20 cellular contexts compared by ENCODE assay signal in the genomic region with DNA sequence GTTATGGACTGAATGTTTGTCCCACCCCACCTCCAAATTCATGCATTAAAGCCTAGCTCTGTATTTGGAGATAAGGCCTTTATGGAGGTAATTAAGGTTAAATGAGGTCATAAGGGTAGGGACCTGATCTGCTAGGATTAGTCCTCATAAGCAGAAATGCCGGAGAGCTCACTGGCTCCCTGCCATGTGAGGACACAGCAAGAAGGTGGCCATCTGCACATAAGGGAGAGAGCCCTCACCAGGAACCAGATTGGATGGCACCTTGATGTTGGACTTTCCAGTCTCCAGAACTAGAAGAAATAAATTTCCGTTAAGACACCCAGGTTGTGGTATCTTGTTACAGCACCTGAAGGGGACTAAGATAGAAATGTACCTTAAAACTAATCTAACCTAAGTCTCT.
A peak's percentile ranks its signal among the peaks of the same experiment; 100 is the strongest.
DNase-seq lines count a peak whose midpoint lies in the region; ATAC-seq and TF ChIP-seq lines count a peak whose summit lies in the region.
"Had no signal": no experiment of that assay in that cellular context is flagged by ENCODE, and none has a peak within 500 bp of the region (broad histone marks: within the 10 kb centered on the region; RNA-seq: fewer than 3 reads in every experiment).

No MANE protein-coding gene starts in this region.

- H2AFZ ChIP-seq in neural progenitor cell (replicated peaks): no peak overlapping the region

- no peaks in the 10 kb centered on the region for H3K36me3 Mint-ChIP-seq in neural progenitor cell
- H3K36me3 Mint-ChIP-seq in activated naive CD4-positive, alpha-beta T cell treated with anti-CD3 and anti-CD28 coated beads for 36 hours (ENCODE audit: low read depth): no peaks in the 10 kb centered on the region
- H3K36me3 Mint-ChIP-seq: T-cell had no signal

- H3K27ac Mint-ChIP-seq in neural progenitor cell: peak overlapping the region; percentile 52
- no peak overlapping the region for H3K27ac Mint-ChIP-seq in activated naive CD4-positive, alpha-beta T cell treated with anti-CD3 and anti-CD28 coated beads for 36 hours
- H3K27ac Mint-ChIP-seq: CD4-positive, alpha-beta T cell; T-cell had no signal

- no peaks in the 10 kb centered on the region for H3K9me3 ChIP-seq in neural progenitor cell (ENCODE audit: low read depth)
- H3K9me3 ChIP-seq: Caco-2 had no signal

- no peaks in the 10 kb centered on the region for H3K27me3 Mint-ChIP-seq in neural progenitor cell (ENCODE audit: insufficient read depth, low read depth)
- H3K27me3 Mint-ChIP-seq in activated naive CD4-positive, alpha-beta T cell treated with anti-CD3 and anti-CD28 coated beads for 36 hours (ENCODE audit: low read depth): no peaks in the 10 kb centered on the region
- H3K27me3 Mint-ChIP-seq: CD4-positive, alpha-beta T cell; T-cell had no signal

- no peak overlapping the region for H3K4me3 Mint-ChIP-seq in neural progenitor cell
- H3K4me3 Mint-ChIP-seq in activated naive CD4-positive, alpha-beta T cell treated with anti-CD3 and anti-CD28 coated beads for 36 hours: no peak overlapping the region
- H3K4me3 Mint-ChIP-seq: CD4-positive, alpha-beta T cell; T-cell had no signal

- H3F3A ChIP-seq in neural progenitor cell (ENCODE audit: low read depth): no peaks in the 10 kb centered on the region

- H3K4me1 Mint-ChIP-seq in neural progenitor cell: peaks cover 18% of the 10 kb centered on the region
- no peaks in the 10 kb centered on the region for H3K4me1 Mint-ChIP-seq in activated naive CD4-positive, alpha-beta T cell treated with anti-CD3 and anti-CD28 coated beads for 36 hours (ENCODE audit: low read depth)
- H3K4me1 Mint-ChIP-seq: T-cell had no signal

- no peak for TF ChIP-seq CTCF in neural progenitor cell (IDR thresholded peaks at IDR 0.05)

- no peak overlapping the region for H3K4me2 ChIP-seq in neural progenitor cell

- no peaks in the 10 kb centered on the region for H3K79me2 ChIP-seq in neural progenitor cell (ENCODE audit: low read depth)

- H3K4me1 ChIP-seq in neural progenitor cell: no peaks in the 10 kb centered on the region
- H3K4me1 ChIP-seq: Caco-2 had no signal

- H3K4me3 ChIP-seq in neural progenitor cell: no peak overlapping the region
- H3K4me3 ChIP-seq: K562 had no signal

- CTCF ChIA-PET in activated naive CD4-positive, alpha-beta T cell treated with anti-CD3 and anti-CD28 coated beads for 36 hours (lab: Charles Lee): no interaction called here

- H3K27ac ChIP-seq in neural progenitor cell: no peak overlapping the region

- intact Hi-C loops in activated naive CD4-positive, alpha-beta T cell treated with anti-CD3 and anti-CD28 coated beads for 36 hours (cut with micrococcal nuclease): no loop called here

- H3K9me3 Mint-ChIP-seq in neural progenitor cell: no peaks in the 10 kb centered on the region
- H3K9me3 Mint-ChIP-seq in activated naive CD4-positive, alpha-beta T cell treated with anti-CD3 and anti-CD28 coated beads for 36 hours: no peaks in the 10 kb centered on the region
- H3K9me3 Mint-ChIP-seq: T-cell had no signal

- no peak overlapping the region for H3K9ac ChIP-seq in neural progenitor cell

- no peaks in the 10 kb centered on the region for H3K27me3 ChIP-seq in neural progenitor cell

- no peak for ATAC-seq in HG02938 (IDR thresholded peaks at IDR 0.05; ENCODE audit: unreplicated experiment)
- ATAC-seq: HCT116, K562, Panc1, Right ventricle myocardium inferior, SK-N-SH treated with all-trans-retinoic acid at 6 μM for 48 hours, T-cell had no signal

- DNase-seq in NCI-H2171 treated with DMSO at 0.1 percent for 48 hours (lab: John Stamatoyannopoulos, UW) (peak; percentile 25), NCI-H2171 (lab: John Stamatoyannopoulos, UW) (no peak), NCI-H524 (lab: John Stamatoyannopoulos, UW) (peak; percentile 19 to 68), SK-N-DZ (ENCODE audit: low spot score) (peak; percentile 14), neural progenitor cell (ENCODE audit: low spot score) (no peak)
- no peak for DNase-seq in activated effector memory CD4-positive, alpha-beta T cell treated with anti-CD3 and anti-CD28 coated beads, Interleukin-2, amount 50 U/mL, for 16 hours
- no peak for DNase-seq in activated naive CD4-positive, alpha-beta T cell treated with anti-CD3 and anti-CD28 coated beads for 36 hours
- DNase-seq: Caco-2; CD4-positive, alpha-beta T cell; GOT3; NCI-H1092 treated with DMSO at 0.1 percent for 48 hours; NCI-H2107; NCI-H774; T-cell had no signal

- H3K36me3 ChIP-seq in neural progenitor cell: no peaks in the 10 kb centered on the region

- H4K20me1 ChIP-seq in neural progenitor cell (ENCODE audit: low read depth): no peaks in the 10 kb centered on the region

Comparison
In these comparisons a context has a peak if more than half of its experiments do, and no peak if none do; other contexts are left out.
1. DNase-seq: peak in NCI-H2171 treated with DMSO at 0.1 percent for 48 hours (single experiment), NCI-H524 (2 of 2) and SK-N-DZ (single experiment); none in NCI-H2171 (single experiment), neural progenitor cell (single experiment), activated effector memory CD4-positive, alpha-beta T cell treated with anti-CD3 and anti-CD28 coated beads, Interleukin-2, amount 50 U/mL, for 16 hours (single experiment) and activated naive CD4-positive, alpha-beta T cell treated with anti-CD3 and anti-CD28 coated beads for 36 hours (single experiment).